Comparison of ENCODE assay signal across 26 cellular contexts in genomic region chr2:195428673-195429072, GRCh38.
"Had no signal": no experiment of that assay in that cellular context is flagged by ENCODE, and none has a peak within 500 bp of the region (broad histone marks: within the 10 kb centered on the region; RNA-seq: fewer than 3 reads in every experiment).

No MANE protein-coding gene starts in this region.

- ATAC-seq: mucosa of descending colon; naive thymus-derived CD4-positive, alpha-beta T cell; natural killer cell treated with Interleukin-12 subunit alpha and Interleukin-12 subunit beta and Interleukin-15 and Interleukin-18, amount 100 ng/mL, for 72 hours; right lobe of liver; stimulated activated memory B cell treated with anti-CD40 and anti-IgM and Interleukin-4, amounts not matched to agents 10 μg/mL and 1 μg/mL and 100 μg/mL, for 72 hours; stimulated activated naive CD8-positive, alpha-beta T cell treated with anti-CD3 and anti-CD28 coated beads, Interleukin-15, amount 100 ng/mL, for 72 hours had no signal

- H3K4me2 ChIP-seq: smooth muscle cell had no signal

- H3K9me3 ChIP-seq: left ventricle myocardium inferior, mucosa of descending colon, ovary, right atrium auricular region, right lobe of liver, testis, thyroid gland, transverse colon, upper lobe of left lung, vagina had no signal

- H3K27me3 ChIP-seq: ovary, right atrium auricular region, right lobe of liver, testis, thyroid gland, transverse colon, upper lobe of left lung, vagina had no signal

- H3K36me3 ChIP-seq: left ventricle myocardium inferior, ovary, right atrium auricular region, right lobe of liver, thyroid gland, transverse colon, upper lobe of left lung, vagina had no signal

- H3K4me1 ChIP-seq: left ventricle myocardium inferior, right atrium auricular region, right lobe of liver, testis, thyroid gland, transverse colon, upper lobe of left lung, vagina had no signal

- H3K27ac ChIP-seq: left ventricle myocardium inferior, ovary, right atrium auricular region, right lobe of liver, testis, thyroid gland, transverse colon, upper lobe of left lung, vagina had no signal

- DNase-seq: hypothalamus; immature natural killer cell; islet precursor cell; left ventricle myocardium inferior; midbrain; mucosa of descending colon; naive thymus-derived CD4-positive, alpha-beta T cell; ovary; right lobe of liver; stimulated activated CD4-positive, alpha-beta T cell treated with anti-CD3 and anti-CD28 coated beads, Interleukin-1b, Interleukin-23, amount 100 ng/mL, for 48 hours; stimulated activated CD4-positive, alpha-beta T cell treated with anti-CD3 and anti-CD28 coated beads, Interleukin-2, amount 100 ng/mL, for 48 hours; stimulated activated CD4-positive, alpha-beta T cell treated with anti-CD3 and anti-CD28 coated beads, Interleukin-4, amount 100 ng/mL, for 4 hours; stimulated activated CD8-positive, alpha-beta memory T cell treated with anti-CD3 and anti-CD28 coated beads, Interleukin-4, amount 100 ng/mL, for 48 hours; stimulated activated naive CD4-positive, alpha-beta T cell treated with Interleukin-2 at 50 U/mL for 16 hours; stimulated activated naive CD8-positive, alpha-beta T cell treated with anti-CD3 and anti-CD28 coated beads, Interleukin-15, amount 100 ng/mL, for 72 hours; substantia nigra; testis; thyroid gland; transverse colon; upper lobe of left lung had no signal

- H3K4me3 ChIP-seq: left ventricle myocardium inferior, lung, mucosa of descending colon, ovary, right atrium auricular region, right lobe of liver, smooth muscle cell, testis, thyroid gland, transverse colon, upper lobe of left lung, vagina had no signal
